Comparison of ENCODE assay signal across 10 cellular contexts in the genomic region with DNA sequence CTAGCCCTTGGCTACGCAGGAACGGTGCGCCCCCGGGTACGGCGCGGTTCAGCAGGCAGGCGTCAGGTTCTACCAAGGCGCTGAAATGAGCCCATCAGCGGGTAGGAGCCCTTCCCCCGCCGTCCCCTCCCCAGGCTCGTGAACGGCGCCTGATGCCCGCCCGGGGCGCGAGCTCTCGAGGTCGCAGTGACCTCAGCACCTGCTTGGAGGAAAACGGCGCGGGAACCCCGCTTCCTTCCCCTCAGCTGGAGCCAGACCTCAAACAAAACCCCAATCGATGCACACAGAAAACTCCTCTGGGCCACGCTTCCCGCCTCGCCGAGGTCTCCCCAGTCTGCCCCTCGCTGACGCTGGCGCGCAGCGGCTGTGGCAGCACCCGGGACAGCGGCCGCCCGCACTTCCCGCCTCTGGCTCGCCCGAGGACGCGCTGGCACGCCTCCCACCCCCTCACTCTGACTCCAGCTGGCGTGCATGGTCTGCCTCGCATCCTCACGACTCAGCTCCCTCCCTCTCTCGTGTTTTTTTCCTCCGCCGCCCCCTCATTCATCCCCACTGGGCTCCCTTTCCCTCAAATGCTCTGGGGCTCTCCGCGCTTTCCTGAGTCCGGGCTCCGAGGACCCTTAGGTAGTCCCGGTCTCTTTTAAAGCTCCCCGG. TPM values are rescaled to one million over a fixed set of nuclear protein-coding genes. Genes with fewer than 3 reads are reported as not detected.
DNase-seq lines count a peak whose midpoint lies in the region; ATAC-seq and TF ChIP-seq lines count a peak whose summit lies in the region.
"Had no signal": no experiment of that assay in that cellular context is flagged by ENCODE, and none has a peak within 500 bp of the region (broad histone marks: within the 10 kb centered on the region; RNA-seq: fewer than 3 reads in every experiment).

No MANE protein-coding gene starts in this region.

- H3K4me3 ChIP-seq in iPS-11a (ENCODE audit: low read depth, low read length): peak overlapping the region; percentile 28
- no peak overlapping the region for H3K4me3 ChIP-seq in OCI-LY7 (ENCODE audit: low read depth, low read length, poor library complexity, severe bottlenecking)

- H3K9me3 ChIP-seq in OCI-LY7 (ENCODE audit: low read length): no peaks in the 10 kb centered on the region
- H3K9me3 ChIP-seq: neutrophil had no signal

- H3K4me1 ChIP-seq in OCI-LY7 (ENCODE audit: insufficient read depth, low read length, poor library complexity, severe bottlenecking): no peaks in the 10 kb centered on the region

- no peak overlapping the region for H3K4me2 ChIP-seq in OCI-LY7 (ENCODE audit: low read length)

- no peaks in the 10 kb centered on the region for H4K20me1 ChIP-seq in OCI-LY7 (ENCODE audit: insufficient read depth, low read length)

- no peaks in the 10 kb centered on the region for H3K79me2 ChIP-seq in OCI-LY7 (ENCODE audit: insufficient read depth, low read depth, low read length)

- no peaks in the 10 kb centered on the region for H3K36me3 ChIP-seq in OCI-LY7 (ENCODE audit: insufficient read depth, low read length)
- H3K36me3 ChIP-seq: neutrophil had no signal

- peaks cover 39% of the 10 kb centered on the region for H3K4me1 Mint-ChIP-seq in activated B cell treated with CpG ODN at 0.5 μM for 24 hours

- peak overlapping the region; percentile 55 for H3K4me3 Mint-ChIP-seq in activated B cell treated with CpG ODN at 0.5 μM for 24 hours

- TF ChIP-seq CTCF in activated B cell treated with CpG ODN at 0.5 μM for 24 hours (IDR thresholded peaks at IDR 0.05) (no peak), OCI-LY7 (conservative IDR thresholded peaks at IDR 0.05; ENCODE audit: low read length) (no peak)

- H3K9me3 Mint-ChIP-seq in activated B cell treated with CpG ODN at 0.5 μM for 24 hours: no peaks in the 10 kb centered on the region

- CTCF ChIA-PET in activated B cell treated with CpG ODN at 0.5 μM for 24 hours (lab: Charles Lee) (interaction anchor here (0.7 kb wide), 1 partner anchor 341 kb away, joined by 3 read pairs; no protein-coding TSS in a partner anchor), OCI-LY7 (lab: Charles Lee; ENCODE audit: unreplicated experiment) (no interaction called here)

- no peak overlapping the region for H2AFZ ChIP-seq in OCI-LY7 (ENCODE audit: low read length)

- H3K27ac Mint-ChIP-seq in activated B cell treated with CpG ODN at 0.5 μM for 24 hours: no peak overlapping the region

- H3K27me3 Mint-ChIP-seq in activated B cell treated with CpG ODN at 0.5 μM for 24 hours: peaks cover 71% of the 10 kb centered on the region

- no peaks in the 10 kb centered on the region for H3K9me2 ChIP-seq in OCI-LY7 (ENCODE audit: insufficient read depth, low read length)

- DNase-seq in activated CD4-positive, alpha-beta T cell treated with anti-CD3 and anti-CD28 coated beads for 48 hours: peak; percentile 69
- no peak for DNase-seq in activated CD4-positive, alpha-beta T cell treated with anti-CD3 and anti-CD28 coated beads, Interleukin-2, amount 50 U/mL, for 4 hours
- DNase-seq in activated B cell treated with CpG ODN at 0.5 μM for 24 hours (no peak), OCI-LY7 (ENCODE audit: low spot score) (no peak), cerebellar cortex (ENCODE audit: low spot score) (no peak)
- DNase-seq in stimulated activated CD8-positive, alpha-beta memory T cell treated with anti-CD3 and anti-CD28 coated beads, Interleukin-15, amount 100 ng/mL, for 48 hours (ENCODE audit: low read depth in 2 of 2): peak; percentile 27 to 34

- intact Hi-C loops in activated B cell treated with CpG ODN at 0.5 μM for 24 hours (cut with micrococcal nuclease) (loop anchor here (10.0 kb wide), 1 partner anchor 1529 kb away; a partner anchor contains a TSS), OCI-LY7 (cut with micrococcal nuclease; ENCODE audit: unreplicated experiment) (no loop called here)

- peak; percentile 28 for ATAC-seq in activated B cell treated with CpG ODN at 0.5 μM for 24 hours (ENCODE audit: low read depth)
- no peak for ATAC-seq in HG02588 (IDR thresholded peaks at IDR 0.05; ENCODE audit: unreplicated experiment)

- POLR2A ChIA-PET in activated B cell treated with CpG ODN at 0.5 μM for 24 hours (lab: Charles Lee): no interaction called here
- POLR2A ChIA-PET in OCI-LY7 (lab: Charles Lee): no interaction called here

- no peak overlapping the region for H3K27ac ChIP-seq in OCI-LY7 (ENCODE audit: low read depth, low read length, poor library complexity, severe bottlenecking)
- H3K27ac ChIP-seq: neutrophil had no signal

- BruUV-seq in OCI-LY7 (replicated peaks; lab: Mats Ljungman, UMichigan): no TSS peak

- H3K36me3 Mint-ChIP-seq in activated B cell treated with CpG ODN at 0.5 μM for 24 hours (ENCODE audit: low read depth): no peaks in the 10 kb centered on the region

RNA-seq across cellular contexts. Expression of a gene that starts 0.5 kb away (rescaled TPM):
- total RNA-seq in activated B cell treated with CpG ODN at 0.5 μM for 24 hours: not detected in 2 replicates
- not detected in 2 replicates for total RNA-seq in OCI-LY7 (2014; rRNA removed; shearing (Covaris generic))
- total RNA-seq in OCI-LY7 (2022): not detected in 2 replicates
- total RNA-seq: T-helper 1 cell treated with Interleukin-12 subunit alpha and Interleukin-12 subunit beta and Interleukin-4 antibody, amounts not matched to agents 30 ng/mL and 1 ng/mL, for 36 hours had no signal

Comparison
In these comparisons a context has a peak if more than half of its experiments do, and no peak if none do; other contexts are left out.
1. DNase-seq: peak in activated CD4-positive, alpha-beta T cell treated with anti-CD3 and anti-CD28 coated beads for 48 hours (single experiment) and stimulated activated CD8-positive, alpha-beta memory T cell treated with anti-CD3 and anti-CD28 coated beads, Interleukin-15, amount 100 ng/mL, for 48 hours (2 of 2); none in activated CD4-positive, alpha-beta T cell treated with anti-CD3 and anti-CD28 coated beads, Interleukin-2, amount 50 U/mL, for 4 hours (0 of 2), activated B cell treated with CpG ODN at 0.5 μM for 24 hours (single experiment), OCI-LY7 (single experiment) and cerebellar cortex (single experiment).